ENCODE assay signal across 9 cellular contexts in the genomic region with DNA sequence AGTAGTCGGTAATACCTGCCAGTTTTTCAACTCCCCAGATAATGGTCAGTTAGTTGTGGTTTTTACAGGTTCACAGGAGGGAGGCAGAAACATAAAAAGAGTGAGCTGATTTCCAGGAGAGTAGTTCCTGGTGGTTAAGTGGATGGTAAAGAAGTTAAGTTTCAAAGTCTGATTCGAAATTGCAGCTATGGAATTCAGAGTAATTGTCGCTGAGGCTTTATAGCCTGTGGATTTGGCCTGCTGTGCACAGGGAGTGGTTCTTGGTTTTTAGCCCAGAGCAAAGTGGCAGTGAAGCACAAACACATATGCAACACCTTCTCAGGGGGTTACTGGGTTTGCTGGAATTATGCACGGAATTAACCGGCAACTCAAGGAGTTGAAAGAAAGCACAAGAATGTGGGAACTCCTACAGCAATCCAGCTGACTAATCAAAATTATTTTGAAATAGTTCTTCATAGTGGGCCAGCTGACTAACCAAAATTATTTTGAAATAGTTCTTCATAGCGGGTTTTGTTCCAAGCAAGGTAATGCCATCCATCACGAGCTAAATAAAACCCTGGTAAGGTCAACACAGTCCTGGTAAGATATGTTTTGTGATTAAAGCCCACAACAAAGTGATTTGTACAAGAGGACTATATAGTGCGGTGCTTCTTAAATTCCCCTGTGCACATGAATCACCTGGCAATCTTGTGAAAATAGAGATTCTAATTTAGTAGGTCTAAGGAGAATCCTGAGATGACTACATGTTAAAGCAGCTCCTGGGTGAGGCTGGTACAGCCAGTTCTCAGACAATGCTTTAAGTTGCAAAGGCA.
DNase-seq lines count a peak whose midpoint lies in the region; ATAC-seq, FAIRE-seq and TF ChIP-seq lines count a peak whose summit lies in the region.
"Had no signal": no experiment of that assay in that cellular context is flagged by ENCODE, and none has a peak within 500 bp of the region (broad histone marks: within the 10 kb centered on the region; RNA-seq: fewer than 3 reads in every experiment).

No MANE protein-coding gene starts in this region.

- FAIRE-seq in H1 (lab: Jason Lieb, UNC) (peak; percentile 69), GM19239 (lab: Jason Lieb, UNC) (no peak)

- H2BK12ac ChIP-seq in H1 (ENCODE audit: low read depth, low read length) = no peak overlapping the region

- H3K23ac ChIP-seq in H1 (ENCODE audit: insufficient read length) = no peak overlapping the region

- ATAC-seq in Right ventricle myocardium superior (ENCODE audit: poor library complexity) (peak; percentile 83), lower lobe of right lung (peak; percentile 93)

- H4K5ac ChIP-seq in H1 (ENCODE audit: insufficient read length, low read depth, low read length) = no peak overlapping the region

- DNase-seq in Right ventricle myocardium superior (no peak), right atrium auricular region (ENCODE audit: low spot score) (no peak), H1 (ENCODE audit: low read depth in 1 of 2, low spot score in 2 of 2) (no peak), lower lobe of right lung (no peak), GM19239 (ENCODE audit: insufficient read length, low spot score) (no peak)
- DNase-seq in activated CD4-positive, CD25-positive, alpha-beta regulatory T cell treated with anti-CD3 and anti-CD28 coated beads, Interleukin-2, amount 50 U/mL, for 72 hours = no peak
- no peak for DNase-seq in stimulated activated CD8-positive, alpha-beta memory T cell treated with anti-CD3 and anti-CD28 coated beads, Interleukin-4, amount 100 ng/mL, for 48 hours
- DNase-seq in activated naive CD4-positive, alpha-beta T cell treated with anti-CD3 and anti-CD28 coated beads, Interleukin-2, amount 50 U/mL, for 16 hours = no peak
- DNase-seq: substantia nigra had no signal

- no peak overlapping the region for H3K18ac ChIP-seq in H1 (ENCODE audit: extremely low read depth, low read length)

- no peak for TF ChIP-seq POLR2A in H1 (IDR thresholded peaks at IDR 0.05; ENCODE audit: control extremely low read depth in 1 of 2, low read depth in 2 of 2, low read length in 2 of 2)

- CTCF ChIA-PET in H1 (lab: Charles Lee; ENCODE audit: partially characterized antibody) = interaction anchor here (0.6 to 1.3 kb wide), 3 partner anchors 9 to 86 kb away, joined by 3 to 4 read pairs (median 4); no protein-coding TSS in a partner anchor

- no peaks in the 10 kb centered on the region for H4K20me1 ChIP-seq in H1 (replicated peaks in 1 of 2; ENCODE audit: control insufficient read depth in 1 of 2, insufficient read depth in 2 of 2, low read length in 2 of 2)

- H3K36me3 ChIP-seq in right atrium auricular region (no peaks in the 10 kb centered on the region), H1 (ENCODE audit: control insufficient read depth in 2 of 4, insufficient read depth in 4 of 4, low read length in 3 of 4) (no peaks in the 10 kb centered on the region), lower lobe of right lung (no peaks in the 10 kb centered on the region)

- no peak for TF ChIP-seq EP300 in H1 (IDR thresholded peaks at IDR 0.05; ENCODE audit: borderline replicate concordance in 1 of 2, low read depth in 2 of 2, low read length in 2 of 2)

- no peak overlapping the region for H2AFZ ChIP-seq in H1 (ENCODE audit: low read length)

- no peaks in the 10 kb centered on the region for H3K23me2 ChIP-seq in H1 (ENCODE audit: low read depth, low read length)

- no peaks in the 10 kb centered on the region for H3K4me1 ChIP-seq in right atrium auricular region
- peaks cover 0 to 4% (median 1%) of the 10 kb centered on the region in 4 experiments; a peak in 4 of 7 replicates for H3K4me1 ChIP-seq in H1 (replicated peaks in 1 of 4; ENCODE audit: control insufficient read depth in 3 of 4, insufficient read depth in 4 of 4, low read length in 3 of 4)
- H3K4me1 ChIP-seq in lower lobe of right lung = peaks cover 11% of the 10 kb centered on the region

- H3K4ac ChIP-seq in H1 (replicated peaks; ENCODE audit: insufficient read length, low read depth, low read length) = no peak overlapping the region

- no peaks in the 10 kb centered on the region for H3K9me3 ChIP-seq in right atrium auricular region
- no peaks in the 10 kb centered on the region for H3K9me3 ChIP-seq in H1 (ENCODE audit: insufficient read depth in 2 of 2, low read depth in 1 of 2, low read length in 1 of 2)
- no peaks in the 10 kb centered on the region for H3K9me3 ChIP-seq in lower lobe of right lung

- no peak overlapping the region for H3K14ac ChIP-seq in H1 (ENCODE audit: insufficient read length)

- no peak for TF ChIP-seq CTCF in right atrium auricular region (IDR thresholded peaks at IDR 0.05)
- no peak for TF ChIP-seq CTCF in H1 (IDR thresholded peaks at IDR 0.05; ENCODE audit: control extremely low read depth in 1 of 3, insufficient read depth in 1 of 3, low read depth in 1 of 3, low read length in 3 of 3)
- TF ChIP-seq CTCF in lower lobe of right lung (IDR thresholded peaks at IDR 0.05) = no peak

- no peak overlapping the region for H2AK5ac ChIP-seq in H1 (ENCODE audit: low read depth, low read length)

- H3K27me3 ChIP-seq in right atrium auricular region (no peaks in the 10 kb centered on the region), H1 (replicated peaks in 1 of 4; ENCODE audit: control insufficient read depth in 3 of 4, extremely low read depth in 1 of 4, insufficient read depth in 3 of 4, low read length in 3 of 4) (peaks cover 0 to 2% (median 0%) of the 10 kb centered on the region in 4 experiments; a peak in 1 of 7 replicates), lower lobe of right lung (ENCODE audit: low read depth) (no peaks in the 10 kb centered on the region)

- no peak overlapping the region for H3K4me3 ChIP-seq in right atrium auricular region
- H3K4me3 ChIP-seq in H1 (ENCODE audit: extremely low read depth in 1 of 4, insufficient read depth in 2 of 4, low read depth in 3 of 4, low read length in 4 of 4) = no peak overlapping the region
- H3K4me3 ChIP-seq in lower lobe of right lung = no peak overlapping the region

- H3K9ac ChIP-seq in H1 (replicated peaks in 1 of 4; ENCODE audit: extremely low read depth in 1 of 4, low read depth in 3 of 4, low read length in 3 of 4) = no peak overlapping the region

- intact Hi-C loops in Right ventricle myocardium superior (cut with DNase I) = no loop called here
- intact Hi-C loops in lower lobe of right lung (cut with DNase I) = no loop called here

- no peak for TF ChIP-seq RAD21 in H1 (IDR thresholded peaks at IDR 0.05 in 1 of 2, conservative IDR thresholded peaks at IDR 0.05 in 1 of 2; ENCODE audit: low read depth in 2 of 2, low read length in 2 of 2)

- no peak overlapping the region for H3K27ac ChIP-seq in right atrium auricular region
- H3K27ac ChIP-seq in H1 (ENCODE audit: low read depth, low read length) = no peak overlapping the region
- H3K27ac ChIP-seq in lower lobe of right lung = peak overlapping the region; percentile 32

- no peak overlapping the region for H3K56ac ChIP-seq in H1 (replicated peaks; ENCODE audit: insufficient read length, low read depth, low read length)

- POLR2A ChIA-PET in H1 (lab: Charles Lee; ENCODE audit: partially characterized antibody) = no interaction called here

- H4K91ac ChIP-seq in H1 (replicated peaks; ENCODE audit: insufficient read length, low read length) = no peak overlapping the region

- no peak overlapping the region for H2BK20ac ChIP-seq in H1 (ENCODE audit: low read length)

- H2BK120ac ChIP-seq in H1 (replicated peaks; ENCODE audit: low read depth, low read length) = no peak overlapping the region

- peak overlapping the region in 1 of 2 experiments; percentile 34; a peak in 1 of 4 replicates for H3K4me2 ChIP-seq in H1 (ENCODE audit: insufficient read depth in 1 of 2, low read depth in 2 of 2, low read length in 2 of 2)

- no peak overlapping the region for H2BK15ac ChIP-seq in H1 (ENCODE audit: low read length)

- WGBS in H1 (ENCODE audit: extremely low coverage in 1 of 2, insufficient coverage in 1 of 2, insufficient read length in 1 of 2, insufficient replicate concordance in 2 of 2, low coverage in 1 of 2, low lambda C conversion rate in 2 of 2, missing lambda C conversion rate in 1 of 2), 2 experiments = 48% methylated on average over 8 of the region's 8 CpGs; no CpG with 5 or more reads in 1 of the 2 experiments

- H3K79me1 ChIP-seq in H1 (ENCODE audit: low read depth, low read length) = no peaks in the 10 kb centered on the region

- H4K8ac ChIP-seq in H1 (ENCODE audit: extremely low read depth, insufficient read depth, low read length) = no peak overlapping the region

- no peak overlapping the region for H2BK5ac ChIP-seq in H1 (ENCODE audit: low read depth, low read length)

- no peaks in the 10 kb centered on the region for H3K79me2 ChIP-seq in H1 (ENCODE audit: control insufficient read depth in 1 of 2, insufficient read depth in 2 of 2, low read length in 2 of 2)

TF ChIP-seq in H1, 55 proteins besides CTCF, POLR2A, EP300 and RAD21:
- TF ChIP-seq ZNF274 (IDR thresholded peaks at IDR 0.05; ENCODE audit: borderline replicate concordance, extremely low read depth, low read length) (no peak), EZH2 (IDR thresholded peaks at IDR 0.05; ENCODE audit: low read depth, low read length, severe bottlenecking) (no peak), TEAD4 (IDR thresholded peaks at IDR 0.05; ENCODE audit: low read depth, low read length) (peak; percentile 56; the same call in 1 of the 2 replicates)
